Comparison of ENCODE assay signal across 8 cellular contexts in the genomic region with DNA sequence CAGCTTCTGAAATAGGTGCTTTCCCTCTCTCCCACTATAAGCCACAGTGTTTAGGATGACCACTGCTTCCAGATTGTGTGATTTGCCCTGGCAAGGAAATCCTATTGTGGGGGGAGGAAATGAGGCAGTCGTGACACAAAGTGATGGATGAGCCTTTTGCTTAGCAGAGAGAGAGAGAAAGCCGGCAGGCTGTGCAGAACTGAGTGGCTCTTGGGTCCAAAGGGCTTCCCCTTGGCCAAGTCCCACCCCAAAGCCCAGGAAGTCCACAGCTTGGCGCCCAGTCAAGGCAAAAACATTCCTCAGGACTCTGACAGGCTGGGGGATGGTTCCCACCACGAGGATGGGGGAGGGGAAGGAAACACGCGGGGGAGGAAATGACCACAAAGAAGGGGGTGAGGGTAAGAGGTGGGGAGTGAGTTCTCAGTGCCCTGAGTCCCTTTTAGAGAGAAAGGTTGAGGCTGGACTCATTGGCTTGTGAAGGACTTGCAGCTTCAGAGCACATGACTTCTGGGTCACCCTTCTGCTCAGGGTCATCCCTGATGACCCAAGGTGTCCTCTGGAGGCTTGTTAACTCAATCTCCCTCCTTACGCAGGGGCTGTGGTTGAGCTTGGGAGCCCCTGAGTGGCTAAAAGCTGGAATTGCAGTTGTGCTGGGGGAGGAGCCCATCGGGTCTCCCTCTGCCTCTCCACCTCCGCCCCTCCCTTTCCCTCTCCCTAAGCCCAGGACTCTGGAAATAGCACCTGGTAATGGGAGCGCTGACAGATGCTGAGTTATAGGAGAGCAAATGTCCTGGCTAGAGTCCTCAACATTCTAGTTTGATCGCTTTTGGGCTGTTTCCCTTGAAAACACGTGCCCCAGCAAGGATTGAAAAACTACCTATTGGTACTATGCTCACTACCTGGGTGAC. TPM values are rescaled to one million over a fixed set of nuclear protein-coding genes. Genes with fewer than 3 reads are reported as not detected.
DNase-seq lines count a peak whose midpoint lies in the region; ATAC-seq, FAIRE-seq and TF ChIP-seq lines count a peak whose summit lies in the region.

No MANE protein-coding gene starts in this region.

- H4K20me1 ChIP-seq in keratinocyte (ENCODE audit: control insufficient read depth, extremely low read depth, insufficient read depth, low read length) (no peaks in the 10 kb centered on the region), smooth muscle cell (ENCODE audit: low read depth) (no peaks in the 10 kb centered on the region)

- H2AFZ ChIP-seq in keratinocyte (ENCODE audit: control insufficient read depth, low read length) = peak overlapping the region; percentile 42
- H2AFZ ChIP-seq in smooth muscle cell (ENCODE audit: low read depth) = no peak overlapping the region

- dilution Hi-C loops in keratinocyte (cut with MboI; ENCODE audit: extremely low pct_ligation_motif_present, low sequenced_read_pairs) = no loop called here

- no peaks in the 10 kb centered on the region for H3K79me2 ChIP-seq in keratinocyte (ENCODE audit: control insufficient read depth, insufficient read depth, low read length)
- no peaks in the 10 kb centered on the region for H3K79me2 ChIP-seq in smooth muscle cell (ENCODE audit: low read depth)

- H3K27ac ChIP-seq in WERI-Rb-1 = peak overlapping the region; percentile 65
- H3K27ac ChIP-seq in keratinocyte (ENCODE audit: control insufficient read depth, insufficient read depth, low read length) = peak overlapping the region; percentile 91
- peak overlapping the region; percentile 95 for H3K27ac ChIP-seq in smooth muscle cell (ENCODE audit: low read depth)

- H3K4me2 ChIP-seq in keratinocyte (ENCODE audit: control insufficient read depth, extremely low read depth, insufficient read depth, low read depth, low read length) (peak overlapping the region; percentile 62), smooth muscle cell (peak overlapping the region; percentile 72)

- WGBS in smooth muscle cell (ENCODE audit: low lambda C conversion rate) = 2% methylated on average over 10 of the region's 12 CpGs

- no peaks in the 10 kb centered on the region for H3K27me3 ChIP-seq in WERI-Rb-1 (ENCODE audit: insufficient read depth, low read depth, severe bottlenecking)
- H3K27me3 ChIP-seq in keratinocyte (ENCODE audit: control insufficient read depth, extremely low read depth, insufficient read depth, low read length) = no peaks in the 10 kb centered on the region
- H3K27me3 ChIP-seq in smooth muscle cell (ENCODE audit: low read depth) = no peaks in the 10 kb centered on the region

- H3K4me3 ChIP-seq in WERI-Rb-1 (ENCODE audit: low read depth, low read length) (peak overlapping the region; percentile 27), keratinocyte (ENCODE audit: control insufficient read depth in 2 of 3, extremely low read depth in 1 of 3, insufficient read depth in 2 of 3, low read depth in 1 of 3, low read length in 3 of 3) (peak overlapping the region in 2 of 3 experiments; percentile 0 to 11), smooth muscle cell (no peak overlapping the region)

- H3K9me3 ChIP-seq in WERI-Rb-1 (ENCODE audit: severe bottlenecking) (no peaks in the 10 kb centered on the region), keratinocyte (ENCODE audit: control insufficient read depth, low read depth, low read length) (no peaks in the 10 kb centered on the region), smooth muscle cell (replicated peaks; ENCODE audit: low read depth) (no peaks in the 10 kb centered on the region)

- H3K4me1 ChIP-seq in keratinocyte (ENCODE audit: control insufficient read depth, extremely low read depth, insufficient read depth, low read length) (peaks cover 66% of the 10 kb centered on the region), smooth muscle cell (ENCODE audit: low read depth) (peaks cover 54% of the 10 kb centered on the region)

- H3K36me3 ChIP-seq in WERI-Rb-1 (no peaks in the 10 kb centered on the region), keratinocyte (ENCODE audit: control insufficient read depth in 2 of 2, extremely low read depth in 1 of 2, insufficient read depth in 2 of 2, low read length in 2 of 2) (no peaks in the 10 kb centered on the region), smooth muscle cell (ENCODE audit: low read depth) (no peaks in the 10 kb centered on the region)

- H3K9ac ChIP-seq in keratinocyte (ENCODE audit: control insufficient read depth, extremely low read depth, insufficient read depth, low read length) (peak overlapping the region; percentile 38), smooth muscle cell (ENCODE audit: low read depth) (peak overlapping the region; percentile 10)

- peak; percentile 96 for TF ChIP-seq CTCF in WERI-Rb-1 (IDR thresholded peaks at IDR 0.05; ENCODE audit: low read depth, low read length)
- peak; percentile 86 to 90 (median 88) for TF ChIP-seq CTCF in keratinocyte (optimal IDR thresholded peaks at IDR 0.05 in 1 of 3, IDR thresholded peaks at IDR 0.05 in 1 of 3, conservative IDR thresholded peaks at IDR 0.05 in 1 of 3; ENCODE audit: extremely low read depth in 1 of 3, insufficient read depth in 2 of 3, low read length in 3 of 3)
- peak; percentile 47 for TF ChIP-seq CTCF in smooth muscle cell (IDR thresholded peaks at IDR 0.05; ENCODE audit: borderline replicate concordance, insufficient read depth, poor library complexity, severe bottlenecking)

- ATAC-seq in HG03095 (IDR thresholded peaks at IDR 0.05; ENCODE audit: unreplicated experiment) (peak; percentile 42), GM18870 (IDR thresholded peaks at IDR 0.05; ENCODE audit: unreplicated experiment) (no peak)

- peaks cover 37% of the 10 kb centered on the region for H3F3A ChIP-seq in smooth muscle cell (ENCODE audit: low read depth)

- peak; percentile 23 for FAIRE-seq in keratinocyte (lab: Jason Lieb, UNC)

- peak; percentile 94 for DNase-seq in ELR (ENCODE audit: low read depth)
- DNase-seq in NCI-H2227 treated with DMSO at 0.1 percent for 48 hours (lab: John Stamatoyannopoulos, UW) = peak; percentile 84
- DNase-seq in WERI-Rb-1 = peak; percentile 98
- DNase-seq in cerebellar cortex (ENCODE audit: low spot score) = peak; percentile 98
- DNase-seq in keratinocyte (ENCODE audit: low read depth, low spot score) = no peak
- peak; percentile 55 for DNase-seq in smooth muscle cell (lab: John Stamatoyannopoulos, UW; ENCODE audit: unreplicated experiment)

- H3K9me1 ChIP-seq in keratinocyte (ENCODE audit: control insufficient read depth, extremely low read depth, insufficient read depth, low read length) = no peaks in the 10 kb centered on the region

RNA-seq across cellular contexts. Expression of a gene that starts 10.3 kb away (rescaled TPM):
- 41.8 to 66.8 TPM (median 56.9 TPM) in 3 replicates for polyA plus RNA-seq in keratinocyte
- 54.9 TPM for polyA plus RNA-seq in keratinocyte (2011; ENCODE audit: low read depth)
- 31.4 and 53.5 TPM in 2 replicates for polyA plus RNA-seq in keratinocyte (2011; cell fraction: cytosol; rRNA removed)
- 106 and 140 TPM in 2 replicates for polyA plus RNA-seq in keratinocyte (2011; cell fraction: nucleus; rRNA removed)
- polyA plus RNA-seq in keratinocyte (2012; ENCODE audit: low replicate concordance) = 42.8 and 49.4 TPM in 2 replicates
- 9.9 to 38.5 TPM (median 27.3 TPM) in 3 replicates for polyA minus RNA-seq in keratinocyte
- 23.0 TPM for polyA minus RNA-seq in keratinocyte (2011; cell fraction: cytosol; rRNA and poly(A)+ RNA removed)
- 28.5 and 50.4 TPM in 2 replicates for polyA minus RNA-seq in keratinocyte (2011; cell fraction: nucleus; rRNA and poly(A)+ RNA removed)
- total RNA-seq in smooth muscle cell = 74.9 and 79.0 TPM in 2 replicates
- polyA plus RNA-seq in smooth muscle cell = 24.6 and 26.0 TPM in 2 replicates

RNA-seq across cellular contexts. Expression of a gene that starts 11.1 kb away (rescaled TPM):
- polyA plus RNA-seq in keratinocyte = 0.46 to 7.5 TPM (median 1.0 TPM) in 3 replicates
- 25.7 TPM for polyA plus RNA-seq in keratinocyte (2011; ENCODE audit: low read depth)
- 2.4 and 5.9 TPM in 2 replicates for polyA plus RNA-seq in keratinocyte (2011; cell fraction: cytosol; rRNA removed)
- 8.9 and 15.2 TPM in 2 replicates for polyA plus RNA-seq in keratinocyte (2011; cell fraction: nucleus; rRNA removed)
- 12.2 and 71.1 TPM in 2 replicates for polyA plus RNA-seq in keratinocyte (2012; ENCODE audit: low replicate concordance)
- polyA minus RNA-seq in keratinocyte = 2.1 to 31.5 TPM (median 3.6 TPM) in 3 replicates
- polyA minus RNA-seq in keratinocyte (2011; cell fraction: cytosol; rRNA and poly(A)+ RNA removed) = 7.7 TPM
- polyA minus RNA-seq in keratinocyte (2011; cell fraction: nucleus; rRNA and poly(A)+ RNA removed) = 5.7 and 10.2 TPM in 2 replicates
- 6.0 and 12.5 TPM in 2 replicates for total RNA-seq in smooth muscle cell
- 18.4 and 19.5 TPM in 2 replicates for polyA plus RNA-seq in smooth muscle cell

RNA-seq across cellular contexts. Expression of a gene that starts 28.9 kb away (rescaled TPM):
- 17.3 to 32.1 TPM (median 26.9 TPM) in 3 replicates for polyA plus RNA-seq in keratinocyte
- polyA plus RNA-seq in keratinocyte (2011; ENCODE audit: low read depth) = 37.1 TPM
- 15.8 and 24.7 TPM in 2 replicates for polyA plus RNA-seq in keratinocyte (2011; cell fraction: cytosol; rRNA removed)
- polyA plus RNA-seq in keratinocyte (2011; cell fraction: nucleus; rRNA removed) = 70.6 and 74.1 TPM in 2 replicates
- 27.0 and 27.8 TPM in 2 replicates for polyA plus RNA-seq in keratinocyte (2012; ENCODE audit: low replicate concordance)
- 12.6 to 81.1 TPM (median 23.1 TPM) in 3 replicates for polyA minus RNA-seq in keratinocyte
- 16.5 TPM for polyA minus RNA-seq in keratinocyte (2011; cell fraction: cytosol; rRNA and poly(A)+ RNA removed)
- polyA minus RNA-seq in keratinocyte (2011; cell fraction: nucleus; rRNA and poly(A)+ RNA removed) = 12.3 and 18.8 TPM in 2 replicates
- 25.6 and 33.3 TPM in 2 replicates for total RNA-seq in smooth muscle cell
- polyA plus RNA-seq in smooth muscle cell = 54.2 and 59.5 TPM in 2 replicates

RNA-seq across cellular contexts. Expression of a gene that starts 48.7 kb away (rescaled TPM):
- polyA plus RNA-seq in keratinocyte = 3.3 to 5.9 TPM (median 4.5 TPM) in 3 replicates
- polyA plus RNA-seq in keratinocyte (2011; ENCODE audit: low read depth) = 2.3 TPM
- polyA plus RNA-seq in keratinocyte (2011; cell fraction: cytosol; rRNA removed) = 2.5 and 4.4 TPM in 2 replicates
- 5.2 and 5.8 TPM in 2 replicates for polyA plus RNA-seq in keratinocyte (2011; cell fraction: nucleus; rRNA removed)
- 4.9 and 8.4 TPM in 2 replicates for polyA plus RNA-seq in keratinocyte (2012; ENCODE audit: low replicate concordance)
- 4.8 to 14.7 TPM (median 4.9 TPM) in 3 replicates for polyA minus RNA-seq in keratinocyte
- 5.6 TPM for polyA minus RNA-seq in keratinocyte (2011; cell fraction: cytosol; rRNA and poly(A)+ RNA removed)
- 2.4 and 3.2 TPM in 2 replicates for polyA minus RNA-seq in keratinocyte (2011; cell fraction: nucleus; rRNA and poly(A)+ RNA removed)
- 15.6 and 25.4 TPM in 2 replicates for total RNA-seq in smooth muscle cell
- polyA plus RNA-seq in smooth muscle cell = 17.6 and 21.2 TPM in 2 replicates

RNA-seq across cellular contexts. Expression of a gene that starts 57.3 kb away (rescaled TPM):
- 45.3 to 77.3 TPM (median 47.2 TPM) in 3 replicates for polyA plus RNA-seq in keratinocyte
- 20.0 TPM for polyA plus RNA-seq in keratinocyte (2011; ENCODE audit: low read depth)
- 54.1 and 62.2 TPM in 2 replicates for polyA plus RNA-seq in keratinocyte (2011; cell fraction: cytosol; rRNA removed)
- 134 and 168 TPM in 2 replicates for polyA plus RNA-seq in keratinocyte (2011; cell fraction: nucleus; rRNA removed)
- polyA plus RNA-seq in keratinocyte (2012; ENCODE audit: low replicate concordance) = 30.8 and 51.5 TPM in 2 replicates
- polyA minus RNA-seq in keratinocyte = 82.2 to 244 TPM (median 85.5 TPM) in 3 replicates
- 97.8 TPM for polyA minus RNA-seq in keratinocyte (2011; cell fraction: cytosol; rRNA and poly(A)+ RNA removed)
- polyA minus RNA-seq in keratinocyte (2011; cell fraction: nucleus; rRNA and poly(A)+ RNA removed) = 89.3 and 107 TPM in 2 replicates
- total RNA-seq in smooth muscle cell = 68.2 and 76.9 TPM in 2 replicates
- polyA plus RNA-seq in smooth muscle cell = 74.9 and 77.2 TPM in 2 replicates
